Comparison of ENCODE assay signal across 2 cellular contexts in genomic region chr20:51961964-51962761, GRCh38.
TF ChIP-seq lines count a peak whose summit lies in the region.

No MANE protein-coding gene starts in this region.

TF ChIP-seq in GM23338, 12 proteins besides CTCF, POLR2A, EP300 and RAD21:
- TF ChIP-seq EZH2phosphoT487 (IDR thresholded peaks at IDR 0.05; ENCODE audit: unreplicated experiment), result no peak
- TF ChIP-seq, protein P1, sequence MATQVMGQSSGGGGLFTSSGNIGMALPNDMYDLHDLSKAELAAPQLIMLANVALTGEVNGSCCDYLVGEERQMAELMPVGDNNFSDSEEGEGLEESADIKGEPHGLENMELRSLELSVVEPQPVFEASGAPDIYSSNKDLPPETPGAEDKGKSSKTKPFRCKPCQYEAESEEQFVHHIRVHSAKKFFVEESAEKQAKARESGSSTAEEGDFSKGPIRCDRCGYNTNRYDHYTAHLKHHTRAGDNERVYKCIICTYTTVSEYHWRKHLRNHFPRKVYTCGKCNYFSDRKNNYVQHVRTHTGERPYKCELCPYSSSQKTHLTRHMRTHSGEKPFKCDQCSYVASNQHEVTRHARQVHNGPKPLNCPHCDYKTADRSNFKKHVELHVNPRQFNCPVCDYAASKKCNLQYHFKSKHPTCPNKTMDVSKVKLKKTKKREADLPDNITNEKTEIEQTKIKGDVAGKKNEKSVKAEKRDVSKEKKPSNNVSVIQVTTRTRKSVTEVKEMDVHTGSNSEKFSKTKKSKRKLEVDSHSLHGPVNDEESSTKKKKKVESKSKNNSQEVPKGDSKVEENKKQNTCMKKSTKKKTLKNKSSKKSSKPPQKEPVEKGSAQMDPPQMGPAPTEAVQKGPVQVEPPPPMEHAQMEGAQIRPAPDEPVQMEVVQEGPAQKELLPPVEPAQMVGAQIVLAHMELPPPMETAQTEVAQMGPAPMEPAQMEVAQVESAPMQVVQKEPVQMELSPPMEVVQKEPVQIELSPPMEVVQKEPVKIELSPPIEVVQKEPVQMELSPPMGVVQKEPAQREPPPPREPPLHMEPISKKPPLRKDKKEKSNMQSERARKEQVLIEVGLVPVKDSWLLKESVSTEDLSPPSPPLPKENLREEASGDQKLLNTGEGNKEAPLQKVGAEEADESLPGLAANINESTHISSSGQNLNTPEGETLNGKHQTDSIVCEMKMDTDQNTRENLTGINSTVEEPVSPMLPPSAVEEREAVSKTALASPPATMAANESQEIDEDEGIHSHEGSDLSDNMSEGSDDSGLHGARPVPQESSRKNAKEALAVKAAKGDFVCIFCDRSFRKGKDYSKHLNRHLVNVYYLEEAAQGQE (IDR thresholded peaks at IDR 0.05; ENCODE audit: unreplicated experiment), result no peak
- TF ChIP-seq ZNF114 (CRISPR knock-in tag; IDR thresholded peaks at IDR 0.05), result no peak
- TF ChIP-seq POLR2AphosphoS5 (IDR thresholded peaks at IDR 0.05; ENCODE audit: low read depth), result no peak

TF ChIP-seq in H1, 55 proteins besides CTCF, POLR2A, EP300 and RAD21:
- TF ChIP-seq SIX5 (IDR thresholded peaks at IDR 0.05; ENCODE audit: low read depth, low read length), result no peak
- no peak for TF ChIP-seq MAFK (IDR thresholded peaks at IDR 0.05; ENCODE audit: low read depth, low read length)
- TF ChIP-seq CHD7 (IDR thresholded peaks at IDR 0.05; ENCODE audit: insufficient replicate concordance, low read length), result no peak
- TF ChIP-seq SIN3A (conservative IDR thresholded peaks at IDR 0.05 in 1 of 2, IDR thresholded peaks at IDR 0.05 in 1 of 2; ENCODE audit: low read depth in 1 of 2, low read length in 2 of 2), result no peak
- TF ChIP-seq PHF8 (conservative IDR thresholded peaks at IDR 0.05; ENCODE audit: low read depth, low read length), result no peak
- TF ChIP-seq TAF1 (IDR thresholded peaks at IDR 0.05; ENCODE audit: low read depth, low read length), result no peak
- no peak for TF ChIP-seq HDAC2 (IDR thresholded peaks at IDR 0.05; ENCODE audit: borderline replicate concordance in 1 of 2, low read depth in 2 of 2, low read length in 2 of 2)
- no peak for TF ChIP-seq SUZ12 (IDR thresholded peaks at IDR 0.05; ENCODE audit: low read length)
- no peak for TF ChIP-seq YY1 (IDR thresholded peaks at IDR 0.05; ENCODE audit: low read depth, low read length)
- TF ChIP-seq KDM5A (IDR thresholded peaks at IDR 0.05; ENCODE audit: low read length), result no peak
- TF ChIP-seq POU5F1 (IDR thresholded peaks at IDR 0.05; ENCODE audit: low read depth, low read length), result no peak
- no peak for TF ChIP-seq NANOG (IDR thresholded peaks at IDR 0.05; ENCODE audit: insufficient read depth, low read depth, low read length, poor library complexity, severe bottlenecking)
- no peak for TF ChIP-seq EZH2 (IDR thresholded peaks at IDR 0.05; ENCODE audit: low read depth, low read length, severe bottlenecking)
